Comparison of ENCODE assay signal across 22 cellular contexts in genomic region chr2:200040251-200040650, GRCh38.
"Had no signal": no experiment of that assay in that cellular context is flagged by ENCODE, and none has a peak within 500 bp of the region (broad histone marks: within the 10 kb centered on the region; RNA-seq: fewer than 3 reads in every experiment).

No MANE protein-coding gene starts in this region.

- H3K27me3 ChIP-seq: gastroesophageal sphincter, neutrophil, transverse colon, vagina had no signal

- H3K4me1 ChIP-seq: gastroesophageal sphincter, transverse colon had no signal

- H3K27ac Mint-ChIP-seq: activated B cell treated with CpG ODN at 0.5 μM for 24 hours; activated CD4-positive, alpha-beta T cell treated with anti-CD3 and anti-CD28 coated beads, Interleukin-2, amount 10 ng/mL, durations not matched to agents 24 days and 14 days; activated CD8-positive, alpha-beta T cell treated with anti-CD3 and anti-CD28 coated beads, Interleukin-2, amount 10 ng/mL, durations not matched to agents 7 days and 5 days; activated naive CD8-positive, alpha-beta T cell; memory B cell; naive thymus-derived CD8-positive, alpha-beta T cell; T-helper 17 cell had no signal

- H3K4me1 Mint-ChIP-seq: activated B cell treated with CpG ODN at 0.5 μM for 24 hours; activated CD4-positive, alpha-beta T cell treated with anti-CD3 and anti-CD28 coated beads, Interleukin-2, amount 10 ng/mL, durations not matched to agents 24 days and 14 days; memory B cell; naive thymus-derived CD8-positive, alpha-beta T cell had no signal

- H3K9me3 ChIP-seq: neutrophil, vagina had no signal

- FAIRE-seq: kidney had no signal

- DNase-seq: activated B cell treated with CpG ODN at 0.5 μM for 24 hours; activated CD4-positive, alpha-beta T cell treated with anti-CD3 and anti-CD28 coated beads, Interleukin-2, amount 10 ng/mL, durations not matched to agents 24 days and 14 days; activated CD8-positive, alpha-beta memory T cell treated with anti-CD3 and anti-CD28 coated beads, Interleukin-2, amount 50 U/mL, for 4 hours; activated CD8-positive, alpha-beta T cell treated with anti-CD3 and anti-CD28 coated beads, Interleukin-2, amount 10 ng/mL, durations not matched to agents 7 days and 5 days; activated gamma-delta T cell; activated T-cell treated with anti-CD3 and anti-CD28 coated beads, Interleukin-2, amount 50 U/mL, for 48 hours; effector memory CD4-positive, alpha-beta T cell; kidney; left ventricle myocardium superior; naive thymus-derived CD8-positive, alpha-beta T cell; posterior cingulate gyrus; stimulated activated CD4-positive, alpha-beta T cell treated with anti-CD3 and anti-CD28 coated beads, Interleukin-4, amount 100 ng/mL, for 4 hours; stimulated activated CD8-positive, alpha-beta memory T cell treated with anti-CD3 and anti-CD28 coated beads, Interleukin-4, amount 100 ng/mL, for 48 hours; stimulated activated naive CD4-positive, alpha-beta T cell treated with Interleukin-2 at 50 U/mL for 16 hours; T-helper 17 cell; transverse colon had no signal

- H3K36me3 ChIP-seq: gastroesophageal sphincter, neutrophil, transverse colon, vagina had no signal

- H3K36me3 Mint-ChIP-seq: activated naive CD8-positive, alpha-beta T cell; memory B cell had no signal

- H3K4me3 ChIP-seq: gastroesophageal sphincter, skin epidermis, transverse colon, vagina had no signal

- H3K4me3 Mint-ChIP-seq: activated B cell treated with CpG ODN at 0.5 μM for 24 hours; activated CD4-positive, alpha-beta T cell treated with anti-CD3 and anti-CD28 coated beads, Interleukin-2, amount 10 ng/mL, durations not matched to agents 24 days and 14 days; activated CD8-positive, alpha-beta T cell treated with anti-CD3 and anti-CD28 coated beads, Interleukin-2, amount 10 ng/mL, durations not matched to agents 7 days and 5 days; activated naive CD8-positive, alpha-beta T cell; memory B cell; naive thymus-derived CD8-positive, alpha-beta T cell; T-helper 17 cell had no signal

- H3K27ac ChIP-seq: gastroesophageal sphincter, neutrophil, transverse colon, vagina had no signal

- ATAC-seq: activated CD8-positive, alpha-beta T cell treated with anti-CD3 and anti-CD28 coated beads, Interleukin-2, amount 10 ng/mL, durations not matched to agents 7 days and 5 days; gastroesophageal sphincter; naive thymus-derived CD8-positive, alpha-beta T cell; T-helper 17 cell had no signal

- H3K27me3 Mint-ChIP-seq: activated B cell treated with CpG ODN at 0.5 μM for 24 hours had no signal
